Comparison of ENCODE assay signal across 9 cellular contexts in the genomic region with DNA sequence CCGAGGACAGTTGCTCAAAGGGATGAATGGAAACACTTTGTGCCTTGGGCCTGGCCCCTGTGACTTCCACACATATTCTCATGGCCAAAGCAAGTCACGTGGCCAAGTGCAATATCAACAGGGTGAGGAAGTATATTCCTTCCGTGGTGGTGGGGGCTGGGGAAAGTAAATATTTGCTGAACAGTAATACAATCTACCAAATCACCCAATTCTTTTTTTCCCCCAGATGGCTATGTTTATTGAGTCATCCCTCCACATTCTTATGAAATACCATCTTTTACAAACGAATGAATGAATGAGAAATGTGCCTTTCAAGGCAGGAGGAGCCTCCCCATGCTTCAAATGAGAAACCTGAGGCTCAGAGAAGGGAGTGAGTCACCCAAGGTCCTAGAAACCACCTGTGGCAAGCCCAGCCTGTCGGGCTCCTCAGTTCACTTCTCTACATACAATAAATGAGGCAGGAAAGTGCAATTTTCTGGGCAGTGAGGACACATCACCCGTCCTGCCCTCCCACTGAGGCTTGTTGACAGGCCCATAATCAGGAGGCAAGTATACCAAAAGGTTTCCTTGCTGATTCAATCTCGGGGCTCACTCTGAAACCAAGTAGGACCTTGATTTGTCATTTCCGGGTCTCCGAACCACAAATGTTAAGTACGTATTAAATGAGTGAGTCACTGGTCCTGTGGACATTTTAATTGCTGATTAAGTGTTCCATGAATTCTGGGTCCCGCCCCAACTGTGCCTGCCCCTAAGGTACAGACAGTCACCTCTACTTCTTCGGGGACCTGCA. TPM values are rescaled to one million over a fixed set of nuclear protein-coding genes. Genes with fewer than 3 reads are reported as not detected.
DNase-seq lines count a peak whose midpoint lies in the region; ATAC-seq, FAIRE-seq and TF ChIP-seq lines count a peak whose summit lies in the region.
"Had no signal": no experiment of that assay in that cellular context is flagged by ENCODE, and none has a peak within 500 bp of the region (broad histone marks: within the 10 kb centered on the region; RNA-seq: fewer than 3 reads in every experiment).

No MANE protein-coding gene starts in this region.

- POLR2A ChIA-PET in A549 (lab: Yijun Ruan, JAX), result interaction anchor here (0.7 kb wide), 1 partner anchor 14 kb away, joined by 3 read pairs; no protein-coding TSS in a partner anchor

- peak overlapping the region; percentile 62 for H3K4me2 ChIP-seq in A549

- peak overlapping the region; percentile 84 to 89 for H3K27ac ChIP-seq in A549
- peak overlapping the region; percentile 63 to 89 (median 81) for H3K27ac ChIP-seq in Peyer's patch
- H3K27ac ChIP-seq in prostate gland, result peak overlapping the region; percentile 64 to 77

- peak; percentile 86 to 97 for ATAC-seq in A549

- TF ChIP-seq CTCF in A549 (IDR thresholded peaks at IDR 0.05), result no peak
- TF ChIP-seq CTCF in HFF-Myc (IDR thresholded peaks at IDR 0.05; ENCODE audit: low read depth, low read length, missing control alignments), result no peak
- TF ChIP-seq CTCF in Peyer's patch (IDR thresholded peaks at IDR 0.05), result peak in 1 of 6 experiments; percentile 11
- TF ChIP-seq CTCF in prostate gland (IDR thresholded peaks at IDR 0.05), result no peak

- H3K36me3 ChIP-seq in Peyer's patch (no peaks in the 10 kb centered on the region), prostate gland (no peaks in the 10 kb centered on the region)

- WGBS in A549 (ENCODE audit: missing lambda C conversion rate), result 4% methylated on average over 12 of the region's 12 CpGs
- 19% methylated on average over 12 of the region's 12 CpGs for WGBS in prostate gland

- CTCF ChIA-PET in A549 (lab: Yijun Ruan, JAX), result interaction anchor here (1.5 to 4.1 kb wide), 2 partner anchors 12 to 35 kb away, joined by 3 to 35 read pairs; no protein-coding TSS in a partner anchor

- H3K9me3 ChIP-seq in A549, result peaks cover 10% of the 10 kb centered on the region
- H3K9me3 ChIP-seq in Peyer's patch, result no peaks in the 10 kb centered on the region
- H3K9me3 ChIP-seq in prostate gland, result no peaks in the 10 kb centered on the region

- intact Hi-C loops in prostate gland (cut with DNase I), result no loop called here

- H3K27me3 ChIP-seq in Peyer's patch (no peaks in the 10 kb centered on the region), prostate gland (replicated peaks; ENCODE audit: insufficient read depth) (no peaks in the 10 kb centered on the region)

- H3K4me3 ChIP-seq in A549, result no peak overlapping the region
- peak overlapping the region; percentile 25 for H3K4me3 ChIP-seq in HFF-Myc (replicated peaks; ENCODE audit: low read depth, low read length)
- H3K4me3 ChIP-seq in Peyer's patch, result peak overlapping the region in 3 of 4 donors; percentile 19 to 32 (median 30)
- no peak overlapping the region for H3K4me3 ChIP-seq in prostate gland

- TF ChIP-seq POLR2A in A549 (IDR thresholded peaks at IDR 0.05; ENCODE audit: low read length) (no peak), Peyer's patch (IDR thresholded peaks at IDR 0.05) (peak in 1 of 2 donors; percentile 7), prostate gland (IDR thresholded peaks at IDR 0.05) (no peak)

- DNase-seq in A549 (ENCODE audit: low read depth in 1 of 2, low spot score in 1 of 2) (peak; percentile 90 to 92), HFF-Myc (ENCODE audit: extremely low read depth, low read depth) (peak; percentile 97), Peyer's patch (peak; percentile 69 to 91 (median 79)), fibroblast of the conjunctiva (ENCODE audit: low read depth) (peak; percentile 94), prostate gland (ENCODE audit: low spot score) (peak; percentile 82), ureter (ENCODE audit: low spot score) (peak; percentile 86), cerebellar nuclear complex (lab: John Stamatoyannopoulos, UW) (no peak)
- DNase-seq in activated T-cell treated with anti-CD3 and anti-CD28 coated beads, Interleukin-2, amount 50 U/mL, for 1 hour, result peak; percentile 73

- no peak for FAIRE-seq in A549 (lab: Jason Lieb, UNC)
- FAIRE-seq: islet of Langerhans had no signal

- peak; percentile 71 to 82; a peak in 3 of 5 replicates for TF ChIP-seq EP300 in A549 (IDR thresholded peaks at IDR 0.05)

- peak in 1 of 2 experiments; percentile 2; a peak in 2 of 5 replicates for TF ChIP-seq RAD21 in A549 (conservative IDR thresholded peaks at IDR 0.05 in 1 of 2, IDR thresholded peaks at IDR 0.05 in 1 of 2)

- H3K4me1 ChIP-seq in A549 (peaks cover 48% of the 10 kb centered on the region), Peyer's patch (peaks cover 0 to 42% (median 10%) of the 10 kb centered on the region in 4 donors), prostate gland (replicated peaks) (no peaks in the 10 kb centered on the region)

TF ChIP-seq in A549, 52 proteins besides CTCF, POLR2A, EP300 and RAD21 (continues in another document):
- peak; percentile 90 for TF ChIP-seq FOSL2 (IDR thresholded peaks at IDR 0.05)
- peak; percentile 90 for TF ChIP-seq FOSL2 (CRISPR knock-in tag; IDR thresholded peaks at IDR 0.05)
- TF ChIP-seq, protein P1, sequence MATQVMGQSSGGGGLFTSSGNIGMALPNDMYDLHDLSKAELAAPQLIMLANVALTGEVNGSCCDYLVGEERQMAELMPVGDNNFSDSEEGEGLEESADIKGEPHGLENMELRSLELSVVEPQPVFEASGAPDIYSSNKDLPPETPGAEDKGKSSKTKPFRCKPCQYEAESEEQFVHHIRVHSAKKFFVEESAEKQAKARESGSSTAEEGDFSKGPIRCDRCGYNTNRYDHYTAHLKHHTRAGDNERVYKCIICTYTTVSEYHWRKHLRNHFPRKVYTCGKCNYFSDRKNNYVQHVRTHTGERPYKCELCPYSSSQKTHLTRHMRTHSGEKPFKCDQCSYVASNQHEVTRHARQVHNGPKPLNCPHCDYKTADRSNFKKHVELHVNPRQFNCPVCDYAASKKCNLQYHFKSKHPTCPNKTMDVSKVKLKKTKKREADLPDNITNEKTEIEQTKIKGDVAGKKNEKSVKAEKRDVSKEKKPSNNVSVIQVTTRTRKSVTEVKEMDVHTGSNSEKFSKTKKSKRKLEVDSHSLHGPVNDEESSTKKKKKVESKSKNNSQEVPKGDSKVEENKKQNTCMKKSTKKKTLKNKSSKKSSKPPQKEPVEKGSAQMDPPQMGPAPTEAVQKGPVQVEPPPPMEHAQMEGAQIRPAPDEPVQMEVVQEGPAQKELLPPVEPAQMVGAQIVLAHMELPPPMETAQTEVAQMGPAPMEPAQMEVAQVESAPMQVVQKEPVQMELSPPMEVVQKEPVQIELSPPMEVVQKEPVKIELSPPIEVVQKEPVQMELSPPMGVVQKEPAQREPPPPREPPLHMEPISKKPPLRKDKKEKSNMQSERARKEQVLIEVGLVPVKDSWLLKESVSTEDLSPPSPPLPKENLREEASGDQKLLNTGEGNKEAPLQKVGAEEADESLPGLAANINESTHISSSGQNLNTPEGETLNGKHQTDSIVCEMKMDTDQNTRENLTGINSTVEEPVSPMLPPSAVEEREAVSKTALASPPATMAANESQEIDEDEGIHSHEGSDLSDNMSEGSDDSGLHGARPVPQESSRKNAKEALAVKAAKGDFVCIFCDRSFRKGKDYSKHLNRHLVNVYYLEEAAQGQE (IDR thresholded peaks at IDR 0.05), result no peak
- TF ChIP-seq, protein P2, sequence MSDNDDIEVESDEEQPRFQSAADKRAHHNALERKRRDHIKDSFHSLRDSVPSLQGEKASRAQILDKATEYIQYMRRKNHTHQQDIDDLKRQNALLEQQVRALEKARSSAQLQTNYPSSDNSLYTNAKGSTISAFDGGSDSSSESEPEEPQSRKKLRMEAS (IDR thresholded peaks at IDR 0.05), result peak; percentile 87
- TF ChIP-seq EHMT2 (IDR thresholded peaks at IDR 0.05; ENCODE audit: low read depth), result no peak
- peak; percentile 77; the same call in 1 of the 2 replicates for TF ChIP-seq NPAS2 (CRISPR knock-in tag; IDR thresholded peaks at IDR 0.05; ENCODE audit: borderline replicate concordance)
- TF ChIP-seq, protein P3, sequence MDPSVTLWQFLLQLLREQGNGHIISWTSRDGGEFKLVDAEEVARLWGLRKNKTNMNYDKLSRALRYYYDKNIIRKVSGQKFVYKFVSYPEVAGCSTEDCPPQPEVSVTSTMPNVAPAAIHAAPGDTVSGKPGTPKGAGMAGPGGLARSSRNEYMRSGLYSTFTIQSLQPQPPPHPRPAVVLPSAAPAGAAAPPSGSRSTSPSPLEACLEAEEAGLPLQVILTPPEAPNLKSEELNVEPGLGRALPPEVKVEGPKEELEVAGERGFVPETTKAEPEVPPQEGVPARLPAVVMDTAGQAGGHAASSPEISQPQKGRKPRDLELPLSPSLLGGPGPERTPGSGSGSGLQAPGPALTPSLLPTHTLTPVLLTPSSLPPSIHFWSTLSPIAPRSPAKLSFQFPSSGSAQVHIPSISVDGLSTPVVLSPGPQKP (IDR thresholded peaks at IDR 0.05; ENCODE audit: low read depth, low read length), result no peak
- no peak for TF ChIP-seq CBX8 (IDR thresholded peaks at IDR 0.05)
- no peak for TF ChIP-seq HOXA7 (CRISPR knock-in tag; IDR thresholded peaks at IDR 0.05)
- TF ChIP-seq, protein P4, sequence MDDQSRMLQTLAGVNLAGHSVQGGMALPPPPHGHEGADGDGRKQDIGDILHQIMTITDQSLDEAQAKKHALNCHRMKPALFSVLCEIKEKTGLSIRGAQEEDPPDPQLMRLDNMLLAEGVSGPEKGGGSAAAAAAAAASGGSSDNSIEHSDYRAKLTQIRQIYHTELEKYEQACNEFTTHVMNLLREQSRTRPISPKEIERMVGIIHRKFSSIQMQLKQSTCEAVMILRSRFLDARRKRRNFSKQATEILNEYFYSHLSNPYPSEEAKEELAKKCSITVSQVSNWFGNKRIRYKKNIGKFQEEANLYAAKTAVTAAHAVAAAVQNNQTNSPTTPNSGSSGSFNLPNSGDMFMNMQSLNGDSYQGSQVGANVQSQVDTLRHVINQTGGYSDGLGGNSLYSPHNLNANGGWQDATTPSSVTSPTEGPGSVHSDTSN (IDR thresholded peaks at IDR 0.05), result no peak
- peak; percentile 83 for TF ChIP-seq GATA3 (IDR thresholded peaks at IDR 0.05; ENCODE audit: borderline replicate concordance)
- TF ChIP-seq ZNF302 (CRISPR knock-in tag; IDR thresholded peaks at IDR 0.05), result no peak
- no peak for TF ChIP-seq KDM5A (IDR thresholded peaks at IDR 0.05)
- TF ChIP-seq ZSCAN20 (CRISPR knock-in tag; IDR thresholded peaks at IDR 0.05), result no peak
- TF ChIP-seq PHF8 (IDR thresholded peaks at IDR 0.05; ENCODE audit: borderline replicate concordance, low read depth), result no peak
- TF ChIP-seq MYC (IDR thresholded peaks at IDR 0.05; ENCODE audit: borderline replicate concordance, low read length), result 0 out of 2 replicates have a peak, but pooled peaks have one; percentile 80
- no peak for TF ChIP-seq CHD4 (IDR thresholded peaks at IDR 0.05; ENCODE audit: borderline replicate concordance)
- no peak for TF ChIP-seq HEYL (CRISPR knock-in tag; IDR thresholded peaks at IDR 0.05)

RNA-seq across cellular contexts. Expression of a gene that starts 25.3 kb away (rescaled TPM):
- 20.8 and 28.3 TPM in 2 replicates for polyA plus RNA-seq in A549 (2011; rRNA removed)
- polyA plus RNA-seq in A549 (2012; cell fraction: cytosol; rRNA removed), result 6.5 and 6.9 TPM in 2 replicates
- 7.5 and 10.8 TPM in 2 replicates for polyA plus RNA-seq in A549 (2012; cell fraction: nucleus; rRNA removed)
- 68.0 to 73.7 TPM (median 70.6 TPM) in 3 replicates for polyA plus RNA-seq in A549 (2017; fragmentation: RNase III; extraction: RNeasy Plus Mini Kit Qiagen cat#74134 plus additional on column Dnase treatment)
- 13.2 and 15.6 TPM in 2 replicates for polyA minus RNA-seq in A549 (2011; rRNA and poly(A)+ RNA removed)
- total RNA-seq in Peyer's patch, result 10 to 100 TPM; 34.4 to 72.6 (median 39.8) TPM
- total RNA-seq in prostate gland, result 10 to 100 TPM; 32.3 to 36.9 TPM
- total RNA-seq in ureter, result 54.5 TPM

Comparison
In these comparisons a context has a peak if more than half of its experiments do, and no peak if none do; other contexts are left out.
1. DNase-seq: peak in A549 (2 of 2), HFF-Myc (single experiment), Peyer's patch (3 of 3), activated T-cell treated with anti-CD3 and anti-CD28 coated beads, Interleukin-2, amount 50 U/mL, for 1 hour (single experiment), fibroblast of the conjunctiva (single experiment), prostate gland (single experiment) and ureter (single experiment); none in cerebellar nuclear complex (0 of 2).
2. H3K4me3 ChIP-seq: peak in HFF-Myc (single experiment) and Peyer's patch (3 of 4); none in A549 (single experiment) and prostate gland (0 of 2).
3. Peak in every context shown above with its lines, with median percentiles within 50 percentile points of each other: H3K27ac ChIP-seq.